Comparison of ENCODE assay signal across 1 cellular context in the genomic region with DNA sequence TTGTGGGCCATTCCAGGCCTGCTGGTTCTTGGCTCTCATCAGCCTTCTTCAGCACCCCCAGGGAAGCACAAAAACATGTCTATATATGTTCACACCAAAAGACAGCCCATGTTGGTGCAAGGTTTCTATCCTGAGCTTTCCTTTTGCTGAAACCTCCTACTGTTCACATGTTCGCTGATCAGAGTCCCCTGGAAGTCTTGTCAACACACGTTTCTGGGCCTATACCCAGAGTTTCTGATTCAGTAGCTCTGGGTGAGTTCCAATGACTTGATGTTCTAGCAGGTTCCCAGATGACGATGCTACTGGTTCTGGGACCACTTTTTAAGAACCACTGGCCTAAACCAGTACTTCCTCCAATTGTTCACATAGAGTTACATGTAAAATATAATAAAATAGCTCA.
TF ChIP-seq lines count a peak whose summit lies in the region.

No MANE protein-coding gene starts in this region.

TF ChIP-seq in IMR-90, 13 proteins besides CTCF, POLR2A, EP300 and RAD21 (continued from another document):
- TF ChIP-seq, protein P1, sequence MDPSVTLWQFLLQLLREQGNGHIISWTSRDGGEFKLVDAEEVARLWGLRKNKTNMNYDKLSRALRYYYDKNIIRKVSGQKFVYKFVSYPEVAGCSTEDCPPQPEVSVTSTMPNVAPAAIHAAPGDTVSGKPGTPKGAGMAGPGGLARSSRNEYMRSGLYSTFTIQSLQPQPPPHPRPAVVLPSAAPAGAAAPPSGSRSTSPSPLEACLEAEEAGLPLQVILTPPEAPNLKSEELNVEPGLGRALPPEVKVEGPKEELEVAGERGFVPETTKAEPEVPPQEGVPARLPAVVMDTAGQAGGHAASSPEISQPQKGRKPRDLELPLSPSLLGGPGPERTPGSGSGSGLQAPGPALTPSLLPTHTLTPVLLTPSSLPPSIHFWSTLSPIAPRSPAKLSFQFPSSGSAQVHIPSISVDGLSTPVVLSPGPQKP (IDR thresholded peaks at IDR 0.05; ENCODE audit: borderline replicate concordance, low read depth, low read length) = no peak
- TF ChIP-seq BHLHE40 (IDR thresholded peaks at IDR 0.05; ENCODE audit: low read depth, low read length) = no peak
